In the genomic region with DNA sequence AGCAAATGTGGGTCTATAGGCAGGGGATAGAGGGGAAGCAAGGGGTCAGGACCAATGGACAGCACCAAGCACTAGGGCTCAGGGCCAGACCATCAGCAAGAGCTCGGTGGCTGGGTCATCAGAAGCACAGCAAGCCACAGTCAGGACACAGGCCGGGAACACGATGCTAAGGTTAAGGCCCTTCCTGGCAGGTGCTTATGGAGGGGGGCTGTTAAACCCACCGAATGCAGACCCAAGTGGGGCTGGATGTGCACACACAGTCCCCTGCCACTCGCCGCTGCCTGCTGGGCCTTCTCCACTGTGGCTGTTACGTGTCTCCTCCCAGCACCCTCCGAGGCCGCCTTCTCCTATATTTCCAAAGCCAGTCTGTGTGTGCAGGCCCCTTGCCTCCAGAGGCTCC, we compare ENCODE assay signal across 18 cellular contexts.
DNase-seq lines count a peak whose midpoint lies in the region; ATAC-seq and TF ChIP-seq lines count a peak whose summit lies in the region.
"Had no signal": no experiment of that assay in that cellular context is flagged by ENCODE, and none has a peak within 500 bp of the region (broad histone marks: within the 10 kb centered on the region; RNA-seq: fewer than 3 reads in every experiment).

No MANE protein-coding gene starts in this region.

- POLR2A ChIA-PET in activated CD8-positive, alpha-beta T cell treated with anti-CD3 and anti-CD28 coated beads, Interleukin-2, amount 10 ng/mL, durations not matched to agents 7 days and 5 days (lab: Charles Lee), result interaction anchor here (1.3 kb wide), 1 partner anchor 10 kb away, joined by 3 read pairs; no protein-coding TSS in a partner anchor
- POLR2A ChIA-PET in activated CD8-positive, alpha-beta T cell treated with anti-CD3 and anti-CD28 coated beads for 36 hours (lab: Charles Lee), result no interaction called here

- no peaks in the 10 kb centered on the region for H3K27me3 Mint-ChIP-seq in activated CD8-positive, alpha-beta T cell treated with anti-CD3 and anti-CD28 coated beads, Interleukin-2, amount 10 ng/mL, durations not matched to agents 7 days and 5 days (ENCODE audit: low read depth)
- no peaks in the 10 kb centered on the region for H3K27me3 Mint-ChIP-seq in activated CD8-positive, alpha-beta T cell treated with anti-CD3 and anti-CD28 coated beads for 36 hours
- no peaks in the 10 kb centered on the region for H3K27me3 Mint-ChIP-seq in nephron (ENCODE audit: low read depth)
- H3K27me3 Mint-ChIP-seq: activated naive CD8-positive, alpha-beta T cell treated with anti-CD3 and anti-CD28 coated beads, Interleukin-2, amount 50 U/mL, for 24 hours; central memory CD8-positive, alpha-beta T cell had no signal

- CTCF ChIA-PET in activated CD8-positive, alpha-beta T cell treated with anti-CD3 and anti-CD28 coated beads, Interleukin-2, amount 10 ng/mL, durations not matched to agents 7 days and 5 days (lab: Charles Lee), result interaction anchor here (0.5 to 0.8 kb wide), 2 partner anchors 11 to 63 kb away, joined by 3 read pairs; no protein-coding TSS in a partner anchor
- CTCF ChIA-PET in activated CD8-positive, alpha-beta T cell treated with anti-CD3 and anti-CD28 coated beads for 36 hours (lab: Charles Lee), result no interaction called here

- H3K27ac Mint-ChIP-seq in activated CD8-positive, alpha-beta T cell treated with anti-CD3 and anti-CD28 coated beads, Interleukin-2, amount 10 ng/mL, durations not matched to agents 7 days and 5 days, result peak overlapping the region; percentile 10
- H3K27ac Mint-ChIP-seq in activated CD8-positive, alpha-beta T cell treated with anti-CD3 and anti-CD28 coated beads for 36 hours, result no peak overlapping the region
- peak overlapping the region; percentile 96 to 99 (median 99) for H3K27ac Mint-ChIP-seq in nephron
- H3K27ac Mint-ChIP-seq: activated naive CD8-positive, alpha-beta T cell treated with anti-CD3 and anti-CD28 coated beads, Interleukin-2, amount 50 U/mL, for 24 hours had no signal

- intact Hi-C loops in activated CD8-positive, alpha-beta T cell treated with anti-CD3 and anti-CD28 coated beads for 36 hours (cut with micrococcal nuclease), result no loop called here
- intact Hi-C loops in esophagus muscularis mucosa (cut with DNase I), result no loop called here

- TF ChIP-seq POLR2A in esophagus muscularis mucosa (IDR thresholded peaks at IDR 0.05; ENCODE audit: low read depth) (no peak), tibial nerve (IDR thresholded peaks at IDR 0.05) (no peak)

- DNase-seq in activated CD8-positive, alpha-beta T cell treated with anti-CD3 and anti-CD28 coated beads, Interleukin-2, amount 10 ng/mL, durations not matched to agents 7 days and 5 days, result no peak
- no peak for DNase-seq in activated CD8-positive, alpha-beta T cell treated with anti-CD3 and anti-CD28 coated beads for 36 hours
- no peak for DNase-seq in esophagus muscularis mucosa (ENCODE audit: extremely low spot score)
- DNase-seq in tibial nerve (ENCODE audit: low spot score in 2 of 2), result no peak
- no peak for DNase-seq in midbrain (lab: John Stamatoyannopoulos, UW)
- no peak for DNase-seq in NCI-H1694 (lab: John Stamatoyannopoulos, UW)
- DNase-seq: 8988T; activated CD4-positive, alpha-beta T cell treated with anti-CD3 and anti-CD28 coated beads, Interleukin-2, amount 50 U/mL, for 1 hour; activated naive CD8-positive, alpha-beta T cell treated with anti-CD3 and anti-CD28 coated beads, Interleukin-2, amount 50 U/mL, for 24 hours; DMS53; KG1; NCI-H446; testis had no signal

- H3K36me3 ChIP-seq in esophagus muscularis mucosa, result no peaks in the 10 kb centered on the region
- no peaks in the 10 kb centered on the region for H3K36me3 ChIP-seq in tibial nerve

- 92% methylated on average over 8 of the region's 9 CpGs for WGBS in esophagus muscularis mucosa
- WGBS in tibial nerve, 2 donors, result 87 to 89% methylated on average over 9 of the region's 9 CpGs

- no peak for TF ChIP-seq CTCF in activated CD8-positive, alpha-beta T cell treated with anti-CD3 and anti-CD28 coated beads for 36 hours (IDR thresholded peaks at IDR 0.05)
- no peak for TF ChIP-seq CTCF in esophagus muscularis mucosa (IDR thresholded peaks at IDR 0.05)
- no peak for TF ChIP-seq CTCF in nephron (IDR thresholded peaks at IDR 0.05; ENCODE audit: unreplicated experiment in 3 of 3)
- no peak for TF ChIP-seq CTCF in tibial nerve (IDR thresholded peaks at IDR 0.05)

- no peaks in the 10 kb centered on the region for H3K36me3 Mint-ChIP-seq in activated CD8-positive, alpha-beta T cell treated with anti-CD3 and anti-CD28 coated beads, Interleukin-2, amount 10 ng/mL, durations not matched to agents 7 days and 5 days (ENCODE audit: low read depth)
- no peaks in the 10 kb centered on the region for H3K36me3 Mint-ChIP-seq in activated CD8-positive, alpha-beta T cell treated with anti-CD3 and anti-CD28 coated beads for 36 hours (ENCODE audit: low read depth)
- H3K36me3 Mint-ChIP-seq in nephron (ENCODE audit: low read depth), result no peaks in the 10 kb centered on the region

- no peak for TF ChIP-seq EP300 in esophagus muscularis mucosa (IDR thresholded peaks at IDR 0.05)
- TF ChIP-seq EP300 in tibial nerve (IDR thresholded peaks at IDR 0.05), result no peak

- no peak for ATAC-seq in activated CD8-positive, alpha-beta T cell treated with anti-CD3 and anti-CD28 coated beads, Interleukin-2, amount 10 ng/mL, durations not matched to agents 7 days and 5 days
- no peak for ATAC-seq in activated CD8-positive, alpha-beta T cell treated with anti-CD3 and anti-CD28 coated beads for 36 hours
- ATAC-seq in GM21786 (IDR thresholded peaks at IDR 0.05; ENCODE audit: unreplicated experiment), result no peak
- ATAC-seq: activated naive CD8-positive, alpha-beta T cell treated with anti-CD3 and anti-CD28 coated beads, Interleukin-2, amount 50 U/mL, for 24 hours had no signal

- H3K4me3 ChIP-seq in esophagus muscularis mucosa (no peak overlapping the region), tibial nerve (no peak overlapping the region)
- H3K4me3 ChIP-seq: mucosa of descending colon, testis had no signal

- H3K27me3 ChIP-seq in esophagus muscularis mucosa, result no peaks in the 10 kb centered on the region
- no peaks in the 10 kb centered on the region for H3K27me3 ChIP-seq in tibial nerve
- H3K27me3 ChIP-seq: testis had no signal

- H3K27ac ChIP-seq in esophagus muscularis mucosa (replicated peaks in 1 of 4) (peak overlapping the region; percentile 44 to 70 (median 50)), tibial nerve (peak overlapping the region in 3 of 4 donors; percentile 37 to 84 (median 69))
- H3K27ac ChIP-seq: C4-2B had no signal

- H3K9me3 ChIP-seq in esophagus muscularis mucosa (no peaks in the 10 kb centered on the region), tibial nerve (no peaks in the 10 kb centered on the region)
- H3K9me3 ChIP-seq: mucosa of descending colon, testis had no signal

- H3K4me1 ChIP-seq in esophagus muscularis mucosa, result peaks cover 26 to 35% (median 29%) of the 10 kb centered on the region in 4 donors
- H3K4me1 ChIP-seq in tibial nerve, result peaks cover 0 to 35% (median 12%) of the 10 kb centered on the region in 4 donors

- H3K4me1 Mint-ChIP-seq in activated CD8-positive, alpha-beta T cell treated with anti-CD3 and anti-CD28 coated beads, Interleukin-2, amount 10 ng/mL, durations not matched to agents 7 days and 5 days (ENCODE audit: low read depth), result peaks cover 30% of the 10 kb centered on the region
- H3K4me1 Mint-ChIP-seq in activated CD8-positive, alpha-beta T cell treated with anti-CD3 and anti-CD28 coated beads for 36 hours (ENCODE audit: low read depth), result peaks cover 25% of the 10 kb centered on the region
- H3K4me1 Mint-ChIP-seq in nephron, result peaks cover 55% of the 10 kb centered on the region

- no peak overlapping the region for H3K4me3 Mint-ChIP-seq in activated CD8-positive, alpha-beta T cell treated with anti-CD3 and anti-CD28 coated beads, Interleukin-2, amount 10 ng/mL, durations not matched to agents 7 days and 5 days
- H3K4me3 Mint-ChIP-seq in activated CD8-positive, alpha-beta T cell treated with anti-CD3 and anti-CD28 coated beads for 36 hours, result no peak overlapping the region
- no peak overlapping the region for H3K4me3 Mint-ChIP-seq in nephron
- H3K4me3 Mint-ChIP-seq: activated naive CD8-positive, alpha-beta T cell treated with anti-CD3 and anti-CD28 coated beads, Interleukin-2, amount 50 U/mL, for 24 hours; central memory CD8-positive, alpha-beta T cell had no signal

- H3K9me3 Mint-ChIP-seq in activated CD8-positive, alpha-beta T cell treated with anti-CD3 and anti-CD28 coated beads, Interleukin-2, amount 10 ng/mL, durations not matched to agents 7 days and 5 days (ENCODE audit: insufficient read depth), result no peaks in the 10 kb centered on the region
- no peaks in the 10 kb centered on the region for H3K9me3 Mint-ChIP-seq in activated CD8-positive, alpha-beta T cell treated with anti-CD3 and anti-CD28 coated beads for 36 hours
- H3K9me3 Mint-ChIP-seq in nephron, result no peaks in the 10 kb centered on the region
- H3K9me3 Mint-ChIP-seq: activated naive CD8-positive, alpha-beta T cell treated with anti-CD3 and anti-CD28 coated beads, Interleukin-2, amount 50 U/mL, for 24 hours; central memory CD8-positive, alpha-beta T cell had no signal
